31 cellular contexts compared by ENCODE assay signal in the genomic region with DNA sequence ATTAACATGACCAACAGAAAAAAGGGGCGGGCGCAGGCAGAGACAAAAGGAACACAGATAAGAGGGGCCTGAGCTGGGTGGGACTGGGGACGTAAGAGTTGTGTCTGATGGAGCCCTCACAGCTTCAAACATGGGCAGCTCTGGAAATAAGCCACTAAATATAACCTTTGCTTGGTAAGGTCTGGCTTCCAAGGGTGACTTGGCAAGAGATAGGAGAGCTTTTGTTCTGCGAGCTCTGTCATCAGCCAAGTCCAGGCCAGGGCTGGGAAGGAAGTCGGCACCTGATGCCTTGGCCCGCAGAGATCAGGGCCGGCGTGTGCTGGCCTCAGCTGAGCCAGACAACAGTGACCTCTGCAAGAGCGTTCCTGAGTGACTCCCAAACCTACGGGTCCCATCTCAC. TPM values are rescaled to one million over a fixed set of nuclear protein-coding genes. Genes with fewer than 3 reads are reported as not detected.
DNase-seq lines count a peak whose midpoint lies in the region; ATAC-seq and TF ChIP-seq lines count a peak whose summit lies in the region.
"Had no signal": no experiment of that assay in that cellular context is flagged by ENCODE, and none has a peak within 500 bp of the region (broad histone marks: within the 10 kb centered on the region; RNA-seq: fewer than 3 reads in every experiment).

No MANE protein-coding gene starts in this region.

- H3K4me3 ChIP-seq in dorsolateral prefrontal cortex, result no peak overlapping the region
- no peak overlapping the region for H3K4me3 ChIP-seq in right cardiac atrium (ENCODE audit: low read length)
- H3K4me3 ChIP-seq in skeletal muscle tissue (ENCODE audit: low read length in 3 of 3), result no peak overlapping the region
- no peak overlapping the region for H3K4me3 ChIP-seq in brain microvascular endothelial cell (ENCODE audit: low read depth, low read length)
- H3K4me3 ChIP-seq: esophagus squamous epithelium, HAP-1, MG63 had no signal

- H3K9me3 ChIP-seq in right cardiac atrium (ENCODE audit: control insufficient read depth, low read length) (no peaks in the 10 kb centered on the region), skeletal muscle tissue (ENCODE audit: control insufficient read depth in 3 of 3, low read length in 3 of 3) (no peaks in the 10 kb centered on the region)
- H3K9me3 ChIP-seq: Caco-2, esophagus squamous epithelium, HAP-1, MG63, neutrophil had no signal

- DNase-seq in dorsolateral prefrontal cortex (peak in 2 of 10 donors; percentile 19 to 38), right cardiac atrium (no peak), epidermal melanocyte (ENCODE audit: insufficient read length, low spot score) (no peak), NCI-H2081 treated with DMSO at 0.1 percent for 48 hours (lab: John Stamatoyannopoulos, UW) (no peak), brain microvascular endothelial cell (no peak)
- DNase-seq: activated CD4-positive, alpha-beta T cell treated with anti-CD3 and anti-CD28 coated beads for 36 hours; activated CD8-positive, alpha-beta T cell treated with anti-CD3 and anti-CD28 coated beads, Interleukin-2, amount 10 ng/mL, durations not matched to agents 7 days and 5 days; Caco-2; central memory CD4-positive, alpha-beta T cell; dermis blood vessel endothelial cell; DMS53; esophagus squamous epithelium; foreskin keratinocyte; hippocampal formation; left colon; MG63; NCI-H1105; NCI-H1930; NCI-H2227 treated with DMSO at 0.1 percent for 48 hours; NCI-H526 treated with DMSO at 0.1 percent for 48 hours; PC-3; SHP77 had no signal

- no peaks in the 10 kb centered on the region for H3K27me3 ChIP-seq in dorsolateral prefrontal cortex
- no peaks in the 10 kb centered on the region for H3K27me3 ChIP-seq in right cardiac atrium (ENCODE audit: control insufficient read depth, insufficient read depth)
- no peaks in the 10 kb centered on the region for H3K27me3 ChIP-seq in skeletal muscle tissue (ENCODE audit: control insufficient read depth in 3 of 3, insufficient read depth in 3 of 3, low read length in 3 of 3)
- H3K27me3 ChIP-seq in brain microvascular endothelial cell (replicated peaks), result no peaks in the 10 kb centered on the region
- H3K27me3 ChIP-seq: esophagus squamous epithelium, foreskin keratinocyte, MG63, neutrophil had no signal

- intact Hi-C loops in dorsolateral prefrontal cortex (cut with DNase I) (no loop called here), right cardiac atrium (cut with DNase I) (no loop called here)

- H3K36me3 ChIP-seq in skeletal muscle tissue (ENCODE audit: control insufficient read depth in 3 of 3, insufficient read depth in 3 of 3, low read length in 3 of 3), result peaks cover 36 to 43% (median 39%) of the 10 kb centered on the region in 3 donors
- H3K36me3 ChIP-seq in brain microvascular endothelial cell (replicated peaks), result peaks cover 50% of the 10 kb centered on the region

- H3K4me1 ChIP-seq in right cardiac atrium (ENCODE audit: control insufficient read depth, insufficient read depth, low read length) (no peaks in the 10 kb centered on the region), skeletal muscle tissue (ENCODE audit: control insufficient read depth in 3 of 3, insufficient read depth in 3 of 3, low read length in 3 of 3) (peaks cover 4 to 15% (median 15%) of the 10 kb centered on the region in 3 donors)
- H3K4me1 ChIP-seq: Caco-2, HAP-1 had no signal

- TF ChIP-seq CTCF in VCaP (conservative IDR thresholded peaks at IDR 0.05) (no peak), dorsolateral prefrontal cortex (IDR thresholded peaks at IDR 0.05 in 54 of 56, conservative IDR thresholded peaks at IDR 0.05 in 2 of 56; ENCODE audit: low read depth in 1 of 56, partially characterized antibody in 56 of 56) (no peak), brain microvascular endothelial cell (IDR thresholded peaks at IDR 0.05; ENCODE audit: low read depth, low read length, missing control alignments) (no peak)

- peak overlapping the region in 2 of 3 donors; percentile 33 to 55 for H3K9ac ChIP-seq in skeletal muscle tissue (ENCODE audit: low read depth in 1 of 3, low read length in 3 of 3)
- H3K9ac ChIP-seq: KMS-11 had no signal

- WGBS in right cardiac atrium, result 59% methylated on average over 10 of the region's 10 CpGs

- peak; percentile 61 to 78 for ATAC-seq in right cardiac atrium
- no peak for ATAC-seq in activated CD4-positive, CD25-positive, alpha-beta regulatory T cell treated with anti-CD3 and anti-CD28 coated beads, Interleukin-2, amount 50 U/mL, for 24 hours
- ATAC-seq: activated CD4-positive, alpha-beta T cell treated with anti-CD3 and anti-CD28 coated beads for 36 hours; activated CD8-positive, alpha-beta T cell treated with anti-CD3 and anti-CD28 coated beads, Interleukin-2, amount 10 ng/mL, durations not matched to agents 7 days and 5 days; activated naive CD4-positive, alpha-beta T cell treated with anti-CD3 and anti-CD28 coated beads, Interleukin-2, amount 50 U/mL, for 72 hours; foreskin keratinocyte; left colon; PC-3; stimulated activated effector memory CD8-positive, alpha-beta T cell treated with anti-CD3 and anti-CD28 coated beads, Interleukin-12 subunit alpha, Interleukin-12 subunit beta, amount 100 ng/mL, for 72 hours had no signal

- H3K27ac ChIP-seq in VCaP (peak overlapping the region; percentile 15; the same call in 1 of the 2 replicates), dorsolateral prefrontal cortex (peak overlapping the region in 55 of 59 donors; percentile 15 to 84 (median 67)), right cardiac atrium (ENCODE audit: low read length) (peak overlapping the region; percentile 48), skeletal muscle tissue (ENCODE audit: low read depth, low read length) (peak overlapping the region; percentile 75), brain microvascular endothelial cell (no peak overlapping the region)
- H3K27ac ChIP-seq: esophagus squamous epithelium, foreskin keratinocyte, HL-60, KMS-11, neutrophil had no signal

- in situ Hi-C loops in brain microvascular endothelial cell (cut with HindIII; ENCODE audit: low pct_ligation_motif_present, low sequenced_read_pairs), result no loop called here

RNA-seq across cellular contexts. Expression of gene TRUB2, which starts 11.8 kb away (rescaled TPM):
- total RNA-seq in dorsolateral prefrontal cortex (10 to 100 TPM; 20.6 to 66.5 (median 44.9) TPM), right cardiac atrium (10 to 100 TPM; 19.9 to 29.0 (median 25.9) TPM), skeletal muscle tissue (11.0 TPM)
- 24.6 TPM for polyA plus RNA-seq in right cardiac atrium

RNA-seq across cellular contexts. Expression of gene COQ4, which starts 12.2 kb away (rescaled TPM):
- total RNA-seq in dorsolateral prefrontal cortex (10 to 100 TPM; 28.0 to 67.5 (median 47.0) TPM), right cardiac atrium (10 to 100 TPM; 26.5 to 28.9 (median 27.6) TPM), skeletal muscle tissue (17.2 TPM)
- 41.8 TPM for polyA plus RNA-seq in right cardiac atrium

RNA-seq across cellular contexts. Expression of gene SLC27A4, which starts 29.9 kb away (rescaled TPM):
- total RNA-seq in dorsolateral prefrontal cortex (10 to 100 TPM; 25.1 to 59.1 (median 46.4) TPM), right cardiac atrium (10 to 100 TPM; 14.7 to 20.4 (median 18.4) TPM), skeletal muscle tissue (9.4 TPM)
- polyA plus RNA-seq in right cardiac atrium, result 21.7 TPM

RNA-seq across cellular contexts. Expression of gene SWI5, which starts 34.4 kb away (rescaled TPM):
- 10 to 100 TPM; 11.3 to 29.4 (median 16.7) TPM for total RNA-seq in dorsolateral prefrontal cortex
- 10 to 100 TPM; 18.7 to 22.3 (median 20.5) TPM for total RNA-seq in right cardiac atrium
- 33.7 TPM for polyA plus RNA-seq in right cardiac atrium
- 17.7 TPM for total RNA-seq in skeletal muscle tissue

RNA-seq across cellular contexts. Expression of gene GOLGA2, which starts 34.7 kb away (rescaled TPM):
- total RNA-seq in dorsolateral prefrontal cortex (100 to 1,000 TPM in 36 of 120 experiments, 10 to 100 TPM in 84; 59.2 to 145 (median 94.1) TPM), right cardiac atrium (100 to 1,000 TPM in 2 of 4 donors, 10 to 100 TPM in 2; 85.6 to 124 (median 101) TPM), skeletal muscle tissue (85.1 TPM)
- 84.2 TPM for polyA plus RNA-seq in right cardiac atrium

Comparison
In these comparisons a context has a peak if more than half of its experiments do, and no peak if none do; other contexts are left out.
1. ATAC-seq: peak in right cardiac atrium (2 of 2); none in activated CD4-positive, CD25-positive, alpha-beta regulatory T cell treated with anti-CD3 and anti-CD28 coated beads, Interleukin-2, amount 50 U/mL, for 24 hours (0 of 2).